Comparison of ENCODE assay signal across 1 cellular context in the genomic region with DNA sequence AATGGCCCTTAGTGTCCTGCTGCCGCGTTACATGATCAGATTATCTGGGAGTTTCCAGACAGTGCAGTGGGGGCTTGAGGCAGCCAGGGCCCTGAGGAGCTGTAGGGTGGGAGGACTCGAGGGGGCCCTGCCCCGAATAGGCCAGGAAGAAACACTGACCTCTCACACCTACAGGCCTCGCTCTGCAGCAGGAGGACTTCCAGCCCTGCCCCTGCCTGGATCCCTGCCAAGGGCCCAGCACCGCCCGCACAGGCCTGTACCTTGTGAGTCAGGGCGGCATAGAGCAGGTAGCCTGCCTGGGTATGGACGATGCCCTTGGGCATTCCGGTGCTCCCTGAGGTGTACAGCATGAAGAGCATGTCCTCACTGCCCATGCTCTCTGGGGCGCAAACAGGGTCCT.
TF ChIP-seq lines count a peak whose summit lies in the region.

No MANE protein-coding gene starts in this region.

TF ChIP-seq in HepG2, 621 proteins besides CTCF, POLR2A, EP300 and RAD21 (continues in another document):
- TF ChIP-seq, protein P1, sequence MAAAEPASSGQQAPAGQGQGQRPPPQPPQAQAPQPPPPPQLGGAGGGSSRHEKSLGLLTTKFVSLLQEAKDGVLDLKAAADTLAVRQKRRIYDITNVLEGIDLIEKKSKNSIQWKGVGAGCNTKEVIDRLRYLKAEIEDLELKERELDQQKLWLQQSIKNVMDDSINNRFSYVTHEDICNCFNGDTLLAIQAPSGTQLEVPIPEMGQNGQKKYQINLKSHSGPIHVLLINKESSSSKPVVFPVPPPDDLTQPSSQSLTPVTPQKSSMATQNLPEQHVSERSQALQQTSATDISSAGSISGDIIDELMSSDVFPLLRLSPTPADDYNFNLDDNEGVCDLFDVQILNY (CRISPR knock-in tag; conservative IDR thresholded peaks at IDR 0.05) = no peak
- no peak for TF ChIP-seq HMGXB4 (CRISPR knock-in tag; IDR thresholded peaks at IDR 0.05; ENCODE audit: borderline replicate concordance in 1 of 2, low read depth in 1 of 2)
- TF ChIP-seq, protein P2, sequence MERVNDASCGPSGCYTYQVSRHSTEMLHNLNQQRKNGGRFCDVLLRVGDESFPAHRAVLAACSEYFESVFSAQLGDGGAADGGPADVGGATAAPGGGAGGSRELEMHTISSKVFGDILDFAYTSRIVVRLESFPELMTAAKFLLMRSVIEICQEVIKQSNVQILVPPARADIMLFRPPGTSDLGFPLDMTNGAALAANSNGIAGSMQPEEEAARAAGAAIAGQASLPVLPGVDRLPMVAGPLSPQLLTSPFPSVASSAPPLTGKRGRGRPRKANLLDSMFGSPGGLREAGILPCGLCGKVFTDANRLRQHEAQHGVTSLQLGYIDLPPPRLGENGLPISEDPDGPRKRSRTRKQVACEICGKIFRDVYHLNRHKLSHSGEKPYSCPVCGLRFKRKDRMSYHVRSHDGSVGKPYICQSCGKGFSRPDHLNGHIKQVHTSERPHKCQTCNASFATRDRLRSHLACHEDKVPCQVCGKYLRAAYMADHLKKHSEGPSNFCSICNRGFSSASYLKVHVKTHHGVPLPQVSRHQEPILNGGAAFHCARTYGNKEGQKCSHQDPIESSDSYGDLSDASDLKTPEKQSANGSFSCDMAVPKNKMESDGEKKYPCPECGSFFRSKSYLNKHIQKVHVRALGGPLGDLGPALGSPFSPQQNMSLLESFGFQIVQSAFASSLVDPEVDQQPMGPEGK (CRISPR knock-in tag; IDR thresholded peaks at IDR 0.05) = 0 out of 2 replicates have a peak, but pooled peaks have one; percentile 16
- TF ChIP-seq TEAD3 (CRISPR knock-in tag; optimal IDR thresholded peaks at IDR 0.05; ENCODE audit: borderline replicate concordance) = no peak
- TF ChIP-seq ZNF510 (CRISPR knock-in tag; IDR thresholded peaks at IDR 0.05; ENCODE audit: low read depth) = no peak
- TF ChIP-seq, protein P3, sequence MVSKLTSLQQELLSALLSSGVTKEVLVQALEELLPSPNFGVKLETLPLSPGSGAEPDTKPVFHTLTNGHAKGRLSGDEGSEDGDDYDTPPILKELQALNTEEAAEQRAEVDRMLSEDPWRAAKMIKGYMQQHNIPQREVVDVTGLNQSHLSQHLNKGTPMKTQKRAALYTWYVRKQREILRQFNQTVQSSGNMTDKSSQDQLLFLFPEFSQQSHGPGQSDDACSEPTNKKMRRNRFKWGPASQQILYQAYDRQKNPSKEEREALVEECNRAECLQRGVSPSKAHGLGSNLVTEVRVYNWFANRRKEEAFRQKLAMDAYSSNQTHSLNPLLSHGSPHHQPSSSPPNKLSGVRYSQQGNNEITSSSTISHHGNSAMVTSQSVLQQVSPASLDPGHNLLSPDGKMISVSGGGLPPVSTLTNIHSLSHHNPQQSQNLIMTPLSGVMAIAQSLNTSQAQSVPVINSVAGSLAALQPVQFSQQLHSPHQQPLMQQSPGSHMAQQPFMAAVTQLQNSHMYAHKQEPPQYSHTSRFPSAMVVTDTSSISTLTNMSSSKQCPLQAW (CRISPR knock-in tag; IDR thresholded peaks at IDR 0.05) = no peak
- no peak for TF ChIP-seq SKIL (CRISPR knock-in tag; IDR thresholded peaks at IDR 0.05; ENCODE audit: borderline replicate concordance)
- no peak for TF ChIP-seq GMEB2 (CRISPR knock-in tag; IDR thresholded peaks at IDR 0.05; ENCODE audit: low read depth)
- TF ChIP-seq ZZZ3 (CRISPR knock-in tag; IDR thresholded peaks at IDR 0.05; ENCODE audit: borderline replicate concordance) = no peak
- TF ChIP-seq MATR3 (CRISPR knock-in tag; IDR thresholded peaks at IDR 0.05) = no peak
- no peak for TF ChIP-seq ZNF138 (CRISPR knock-in tag; IDR thresholded peaks at IDR 0.05; ENCODE audit: low read depth)
- TF ChIP-seq ARHGAP35 (CRISPR knock-in tag; IDR thresholded peaks at IDR 0.05; ENCODE audit: borderline replicate concordance) = no peak
- no peak for TF ChIP-seq PCBP1 (IDR thresholded peaks at IDR 0.05; ENCODE audit: borderline replicate concordance, low read depth, low read length)
- TF ChIP-seq ZNF232 (CRISPR knock-in tag; IDR thresholded peaks at IDR 0.05; ENCODE audit: borderline replicate concordance) = no peak
- TF ChIP-seq, protein P4, sequence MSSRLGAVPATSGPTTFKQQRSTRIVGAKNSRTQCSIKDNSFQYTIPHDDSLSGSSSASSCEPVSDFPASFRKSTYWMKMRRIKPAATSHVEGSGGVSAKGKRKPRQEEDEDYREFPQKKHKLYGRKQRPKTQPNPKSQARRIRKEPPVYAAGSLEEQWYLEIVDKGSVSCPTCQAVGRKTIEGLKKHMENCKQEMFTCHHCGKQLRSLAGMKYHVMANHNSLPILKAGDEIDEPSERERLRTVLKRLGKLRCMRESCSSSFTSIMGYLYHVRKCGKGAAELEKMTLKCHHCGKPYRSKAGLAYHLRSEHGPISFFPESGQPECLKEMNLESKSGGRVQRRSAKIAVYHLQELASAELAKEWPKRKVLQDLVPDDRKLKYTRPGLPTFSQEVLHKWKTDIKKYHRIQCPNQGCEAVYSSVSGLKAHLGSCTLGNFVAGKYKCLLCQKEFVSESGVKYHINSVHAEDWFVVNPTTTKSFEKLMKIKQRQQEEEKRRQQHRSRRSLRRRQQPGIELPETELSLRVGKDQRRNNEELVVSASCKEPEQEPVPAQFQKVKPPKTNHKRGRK (CRISPR knock-in tag; IDR thresholded peaks at IDR 0.05) = no peak
- no peak for TF ChIP-seq ZNF570 (CRISPR knock-in tag; IDR thresholded peaks at IDR 0.05; ENCODE audit: borderline replicate concordance)
- no peak for TF ChIP-seq TBL1XR1 (IDR thresholded peaks at IDR 0.05; ENCODE audit: borderline replicate concordance, low read length, partially characterized antibody)
- TF ChIP-seq ZMYM4 (CRISPR knock-in tag; IDR thresholded peaks at IDR 0.05) = no peak
- TF ChIP-seq MEIS1 (CRISPR knock-in tag; IDR thresholded peaks at IDR 0.05; ENCODE audit: borderline replicate concordance) = no peak
- no peak for TF ChIP-seq ZNF720 (CRISPR knock-in tag; IDR thresholded peaks at IDR 0.05)
- no peak for TF ChIP-seq BHLHE40 (IDR thresholded peaks at IDR 0.05; ENCODE audit: low read length)
- TF ChIP-seq ZC3H13 (CRISPR knock-in tag; IDR thresholded peaks at IDR 0.05) = no peak
- no peak for TF ChIP-seq ZBTB3 (CRISPR knock-in tag; IDR thresholded peaks at IDR 0.05; ENCODE audit: borderline replicate concordance, low read depth)
- TF ChIP-seq ZNF768 (CRISPR knock-in tag; IDR thresholded peaks at IDR 0.05) = peak; percentile 22; the same call in 1 of the 2 replicates
- TF ChIP-seq ATF4 (CRISPR knock-in tag; IDR thresholded peaks at IDR 0.05) = no peak
- TF ChIP-seq ONECUT2 (CRISPR knock-in tag; IDR thresholded peaks at IDR 0.05) = no peak
- no peak for TF ChIP-seq PRMT3 (CRISPR knock-in tag; IDR thresholded peaks at IDR 0.05; ENCODE audit: borderline replicate concordance, low read depth)
- TF ChIP-seq NFE2 (CRISPR knock-in tag; IDR thresholded peaks at IDR 0.05) = no peak
- TF ChIP-seq, protein P5, sequence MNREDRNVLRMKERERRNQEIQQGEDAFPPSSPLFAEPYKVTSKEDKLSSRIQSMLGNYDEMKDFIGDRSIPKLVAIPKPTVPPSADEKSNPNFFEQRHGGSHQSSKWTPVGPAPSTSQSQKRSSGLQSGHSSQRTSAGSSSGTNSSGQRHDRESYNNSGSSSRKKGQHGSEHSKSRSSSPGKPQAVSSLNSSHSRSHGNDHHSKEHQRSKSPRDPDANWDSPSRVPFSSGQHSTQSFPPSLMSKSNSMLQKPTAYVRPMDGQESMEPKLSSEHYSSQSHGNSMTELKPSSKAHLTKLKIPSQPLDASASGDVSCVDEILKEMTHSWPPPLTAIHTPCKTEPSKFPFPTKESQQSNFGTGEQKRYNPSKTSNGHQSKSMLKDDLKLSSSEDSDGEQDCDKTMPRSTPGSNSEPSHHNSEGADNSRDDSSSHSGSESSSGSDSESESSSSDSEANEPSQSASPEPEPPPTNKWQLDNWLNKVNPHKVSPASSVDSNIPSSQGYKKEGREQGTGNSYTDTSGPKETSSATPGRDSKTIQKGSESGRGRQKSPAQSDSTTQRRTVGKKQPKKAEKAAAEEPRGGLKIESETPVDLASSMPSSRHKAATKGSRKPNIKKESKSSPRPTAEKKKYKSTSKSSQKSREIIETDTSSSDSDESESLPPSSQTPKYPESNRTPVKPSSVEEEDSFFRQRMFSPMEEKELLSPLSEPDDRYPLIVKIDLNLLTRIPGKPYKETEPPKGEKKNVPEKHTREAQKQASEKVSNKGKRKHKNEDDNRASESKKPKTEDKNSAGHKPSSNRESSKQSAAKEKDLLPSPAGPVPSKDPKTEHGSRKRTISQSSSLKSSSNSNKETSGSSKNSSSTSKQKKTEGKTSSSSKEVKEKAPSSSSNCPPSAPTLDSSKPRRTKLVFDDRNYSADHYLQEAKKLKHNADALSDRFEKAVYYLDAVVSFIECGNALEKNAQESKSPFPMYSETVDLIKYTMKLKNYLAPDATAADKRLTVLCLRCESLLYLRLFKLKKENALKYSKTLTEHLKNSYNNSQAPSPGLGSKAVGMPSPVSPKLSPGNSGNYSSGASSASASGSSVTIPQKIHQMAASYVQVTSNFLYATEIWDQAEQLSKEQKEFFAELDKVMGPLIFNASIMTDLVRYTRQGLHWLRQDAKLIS (CRISPR knock-in tag; IDR thresholded peaks at IDR 0.05) = no peak
- TF ChIP-seq HNRNPL (IDR thresholded peaks at IDR 0.05; ENCODE audit: low read depth, low read length) = peak; percentile 88
- TF ChIP-seq POLR2AphosphoS2 (IDR thresholded peaks at IDR 0.05; ENCODE audit: low read depth, low read length) = no peak
- TF ChIP-seq SKI (IDR thresholded peaks at IDR 0.05; ENCODE audit: partially characterized antibody) = no peak
- TF ChIP-seq MIER2 (CRISPR knock-in tag; IDR thresholded peaks at IDR 0.05) = no peak
- TF ChIP-seq, protein P6, sequence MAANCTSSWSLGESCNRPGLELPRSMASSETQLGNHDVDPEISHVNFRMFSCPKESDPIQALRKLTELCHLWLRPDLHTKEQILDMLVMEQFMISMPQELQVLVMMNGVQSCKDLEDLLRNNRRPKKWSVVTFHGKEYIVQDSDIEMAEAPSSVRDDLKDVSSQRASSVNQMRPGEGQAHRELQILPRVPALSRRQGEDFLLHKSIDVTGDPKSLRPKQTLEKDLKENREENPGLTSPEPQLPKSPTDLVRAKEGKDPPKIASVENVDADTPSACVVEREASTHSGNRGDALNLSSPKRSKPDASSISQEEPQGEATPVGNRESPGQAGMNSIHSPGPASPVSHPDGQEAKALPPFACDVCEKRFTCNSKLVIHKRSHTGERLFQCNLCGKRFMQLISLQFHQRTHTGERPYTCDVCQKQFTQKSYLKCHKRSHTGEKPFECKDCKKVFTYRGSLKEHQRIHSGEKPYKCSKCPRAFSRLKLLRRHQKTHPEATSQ (CRISPR knock-in tag; IDR thresholded peaks at IDR 0.05; ENCODE audit: borderline replicate concordance) = no peak
- no peak for TF ChIP-seq JDP2 (CRISPR knock-in tag; IDR thresholded peaks at IDR 0.05; ENCODE audit: borderline replicate concordance)
- TF ChIP-seq ZNF761 (CRISPR knock-in tag; conservative IDR thresholded peaks at IDR 0.05) = no peak
- TF ChIP-seq MXD1 (CRISPR knock-in tag; IDR thresholded peaks at IDR 0.05) = no peak
- no peak for TF ChIP-seq RCOR2 (CRISPR knock-in tag; IDR thresholded peaks at IDR 0.05)
- no peak for TF ChIP-seq ZNF792 (CRISPR knock-in tag; IDR thresholded peaks at IDR 0.05)
- no peak for TF ChIP-seq ZNF350 (CRISPR knock-in tag; IDR thresholded peaks at IDR 0.05; ENCODE audit: borderline replicate concordance, low read depth)
- no peak for TF ChIP-seq ZNF256 (CRISPR knock-in tag; conservative IDR thresholded peaks at IDR 0.05)
- TF ChIP-seq HDAC1 (CRISPR knock-in tag; IDR thresholded peaks at IDR 0.05) = no peak
